Comparison of ENCODE assay signal across 10 cellular contexts in the genomic region with DNA sequence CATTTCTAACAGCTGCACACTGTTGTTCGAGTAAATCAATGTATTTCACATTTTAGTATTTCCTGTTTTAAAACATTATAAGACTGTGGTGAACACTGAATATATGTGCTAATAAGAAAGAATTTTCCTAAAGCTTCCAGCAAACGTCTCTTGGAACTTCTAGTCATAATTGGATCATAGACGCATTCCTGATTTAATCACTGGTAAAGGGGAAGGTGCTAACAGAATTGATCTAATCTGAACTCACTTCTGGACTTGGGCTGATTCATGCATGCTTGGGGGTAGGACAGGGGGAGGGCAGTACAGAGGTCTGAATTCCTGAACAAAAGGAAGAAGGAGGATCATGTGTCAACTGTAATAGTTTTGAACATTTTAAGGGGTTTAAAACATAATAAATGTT. TPM values are rescaled to one million over a fixed set of nuclear protein-coding genes. Genes with fewer than 3 reads are reported as not detected.
DNase-seq lines count a peak whose midpoint lies in the region; ATAC-seq and TF ChIP-seq lines count a peak whose summit lies in the region.
"Had no signal": no experiment of that assay in that cellular context is flagged by ENCODE, and none has a peak within 500 bp of the region (broad histone marks: within the 10 kb centered on the region; RNA-seq: fewer than 3 reads in every experiment).

No MANE protein-coding gene starts in this region.

- H3K27me3 Mint-ChIP-seq in stimulated activated naive CD8-positive, alpha-beta T cell treated with anti-CD3 and anti-CD28 coated beads, Interleukin-15, amount 100 ng/mL, for 72 hours: no peaks in the 10 kb centered on the region

- H3K36me3 ChIP-seq in SJSA1 (no peaks in the 10 kb centered on the region), gastroesophageal sphincter (no peaks in the 10 kb centered on the region)

- no peak for DNase-seq in stimulated activated naive CD8-positive, alpha-beta T cell treated with anti-CD3 and anti-CD28 coated beads, Interleukin-15, amount 100 ng/mL, for 72 hours
- no peak for DNase-seq in stimulated activated naive CD8-positive, alpha-beta T cell treated with anti-CD3 and anti-CD28 coated beads, Interleukin-15, Interleukin-2, amounts not matched to agents 100 U/mL and 50 U/mL, for 24 hours
- DNase-seq in SJSA1 (ENCODE audit: low read depth in 1 of 2, low spot score in 2 of 2) (peak in 1 of 2 experiments; percentile 51), fibroblast of pulmonary artery (ENCODE audit: low read depth) (peak; percentile 68)
- no peak for DNase-seq in stimulated activated CD8-positive, alpha-beta memory T cell treated with anti-CD3 and anti-CD28 coated beads, Interleukin-4, amount 100 ng/mL, for 48 hours
- DNase-seq: NCI-H146; stimulated activated CD4-positive, alpha-beta T cell treated with anti-CD3 and anti-CD28 coated beads, Interleukin-1b, Interleukin-23, amount 100 ng/mL, for 48 hours had no signal

- no peak for TF ChIP-seq CTCF in fibroblast of pulmonary artery (IDR thresholded peaks at IDR 0.05; ENCODE audit: low read length, missing control alignments)
- no peak for TF ChIP-seq CTCF in gastroesophageal sphincter (IDR thresholded peaks at IDR 0.05)

- no peak for TF ChIP-seq POLR2A in gastroesophageal sphincter (IDR thresholded peaks at IDR 0.05)

- H3K27ac ChIP-seq in SJSA1: peak overlapping the region; percentile 82
- H3K27ac ChIP-seq in gastroesophageal sphincter: no peak overlapping the region

- 73 to 89% methylated on average over 3 of the region's 3 CpGs for WGBS in gastroesophageal sphincter (ENCODE audit: low coverage in 1 of 2), 2 donors

- H3K9me3 Mint-ChIP-seq in stimulated activated naive CD8-positive, alpha-beta T cell treated with anti-CD3 and anti-CD28 coated beads, Interleukin-15, amount 100 ng/mL, for 72 hours: peaks cover 0 to 6% of the 10 kb centered on the region in 2 donors

- H3K9me3 ChIP-seq in SJSA1 (replicated peaks) (no peaks in the 10 kb centered on the region), gastroesophageal sphincter (no peaks in the 10 kb centered on the region)

- no peak overlapping the region for H3K4me3 ChIP-seq in SJSA1
- H3K4me3 ChIP-seq in fibroblast of pulmonary artery (replicated peaks; ENCODE audit: low read depth, low read length): no peak overlapping the region
- no peak overlapping the region for H3K4me3 ChIP-seq in gastroesophageal sphincter

- H3K27me3 ChIP-seq in SJSA1 (replicated peaks) (no peaks in the 10 kb centered on the region), gastroesophageal sphincter (no peaks in the 10 kb centered on the region)

- H3K4me1 ChIP-seq in SJSA1 (replicated peaks) (peaks cover 51% of the 10 kb centered on the region), gastroesophageal sphincter (peaks cover 0 to 22% (median 0%) of the 10 kb centered on the region in 3 donors)

- TF ChIP-seq EP300 in gastroesophageal sphincter (IDR thresholded peaks at IDR 0.05): no peak

- peak overlapping the region; percentile 20 to 61 for H3K4me3 Mint-ChIP-seq in stimulated activated naive CD8-positive, alpha-beta T cell treated with anti-CD3 and anti-CD28 coated beads, Interleukin-15, amount 100 ng/mL, for 72 hours

- peak overlapping the region in 1 of 2 donors; percentile 89 for H3K27ac Mint-ChIP-seq in stimulated activated naive CD8-positive, alpha-beta T cell treated with anti-CD3 and anti-CD28 coated beads, Interleukin-15, amount 100 ng/mL, for 72 hours

- no peak for ATAC-seq in stimulated activated naive CD8-positive, alpha-beta T cell treated with anti-CD3 and anti-CD28 coated beads, Interleukin-15, amount 100 ng/mL, for 72 hours
- no peak for ATAC-seq in stimulated activated naive CD8-positive, alpha-beta T cell treated with anti-CD3 and anti-CD28 coated beads, Interleukin-15, Interleukin-2, amounts not matched to agents 100 U/mL and 50 U/mL, for 24 hours
- ATAC-seq in gastroesophageal sphincter: no peak
- ATAC-seq in GM18909 (IDR thresholded peaks at IDR 0.05; ENCODE audit: poor library complexity, unreplicated experiment): no peak
- no peak for ATAC-seq in HG02885 (IDR thresholded peaks at IDR 0.05; ENCODE audit: poor library complexity, unreplicated experiment)

- peaks cover 58% of the 10 kb centered on the region for H3K4me1 Mint-ChIP-seq in stimulated activated naive CD8-positive, alpha-beta T cell treated with anti-CD3 and anti-CD28 coated beads, Interleukin-15, amount 100 ng/mL, for 72 hours

RNA-seq across cellular contexts. Expression of a gene that starts 7.3 kb away (rescaled TPM):
- total RNA-seq in SJSA1 (2014; rRNA removed; shearing (Covaris generic)): 0.16 TPM in 1 of 2 replicates, not detected in the other
- total RNA-seq in gastroesophageal sphincter: 1 to 10 TPM in 1 of 4 donors, not detected in 3; 2.7 TPM
